ENCODE assay signal across 10 cellular contexts in genomic region chr21:37380349-37381323, GRCh38. TPM values are rescaled to one million over a fixed set of nuclear protein-coding genes. Genes with fewer than 3 reads are reported as not detected.
DNase-seq lines count a peak whose midpoint lies in the region; ATAC-seq and TF ChIP-seq lines count a peak whose summit lies in the region.
"Had no signal": no experiment of that assay in that cellular context is flagged by ENCODE, and none has a peak within 500 bp of the region (broad histone marks: within the 10 kb centered on the region; RNA-seq: fewer than 3 reads in every experiment).

No MANE protein-coding gene starts in this region.

- H3K4me3 ChIP-seq in right lobe of liver (no peak overlapping the region), A673 (ENCODE audit: low read depth, low read length, poor library complexity, severe bottlenecking) (no peak overlapping the region)

- DNase-seq in MCF 10A (ENCODE audit: unreplicated experiment): peak; percentile 17
- DNase-seq in right lobe of liver: peak; percentile 35 to 63 (median 61)
- no peak for DNase-seq in stimulated activated CD4-positive, alpha-beta T cell treated with anti-CD3 and anti-CD28 coated beads, Interleukin-1b, Interleukin-23, amount 100 ng/mL, for 48 hours
- no peak for DNase-seq in mesenteric fat pad (ENCODE audit: low spot score)
- no peak for DNase-seq in A673 (ENCODE audit: low spot score)
- DNase-seq in amniotic stem cell (lab: John Stamatoyannopoulos, UW): no peak

- no peak for TF ChIP-seq POLR2A in right lobe of liver (IDR thresholded peaks at IDR 0.05)

- POLR2A ChIA-PET in MCF 10A (lab: Yijun Ruan, JAX): interaction anchor here (0.6 to 2.9 kb wide), 9 partner anchors 10 to 123 kb away, joined by 3 to 14 read pairs (median 3); no protein-coding TSS in a partner anchor
- POLR2A ChIA-PET in A673 (lab: Charles Lee; ENCODE audit: low non-redundant PET): no interaction called here

- H3K27me3 Mint-ChIP-seq in IgD-negative memory B cell (no peaks in the 10 kb centered on the region), MCF 10A (ENCODE audit: insufficient read depth, unreplicated experiment) (no peaks in the 10 kb centered on the region)

- H3K27ac ChIP-seq in C4-2B (peak overlapping the region; percentile 50; the same call in 1 of the 2 replicates), right lobe of liver (no peak overlapping the region), A673 (ENCODE audit: low read depth, low read length, poor library complexity, severe bottlenecking) (no peak overlapping the region)
- H3K27ac ChIP-seq: RWPE1 had no signal

- peak overlapping the region in 1 of 3 donors; percentile 33 for H3K27ac Mint-ChIP-seq in IgD-negative memory B cell
- H3K27ac Mint-ChIP-seq in MCF 10A (ENCODE audit: low read depth, unreplicated experiment): peak overlapping the region; percentile 63
- H3K27ac Mint-ChIP-seq: activated T-helper 2 cell treated with anti-CD3 and anti-CD28 coated beads, Interferon-gamma antibody, Interleukin-2, Interleukin-4, amounts not matched to agents 10 μg/mL and 5 μg/mL and 100 μg/mL, durations not matched to agents 14 hours and 24 hours and 36 hours had no signal

- H3K36me3 ChIP-seq in right lobe of liver (no peaks in the 10 kb centered on the region), A673 (ENCODE audit: insufficient read depth, low read length, poor library complexity, severe bottlenecking) (peaks cover 4% of the 10 kb centered on the region)

- H3K4me1 Mint-ChIP-seq in IgD-negative memory B cell (peaks cover 67 to 75% (median 73%) of the 10 kb centered on the region in 3 donors), MCF 10A (ENCODE audit: insufficient read depth, unreplicated experiment) (peaks cover 42% of the 10 kb centered on the region)

- intact Hi-C loops in MCF 10A (cut with micrococcal nuclease) (no loop called here), right lobe of liver (cut with DNase I) (no loop called here), A673 (cut with micrococcal nuclease; ENCODE audit: unreplicated experiment) (no loop called here)

- WGBS in right lobe of liver (ENCODE audit: insufficient coverage, low coverage, low lambda C conversion rate, missing lambda C conversion rate): 31% methylated on average over 8 of the region's 8 CpGs

- no peaks in the 10 kb centered on the region for H3K9me3 ChIP-seq in right lobe of liver
- no peaks in the 10 kb centered on the region for H3K9me3 ChIP-seq in A673 (ENCODE audit: low read depth, low read length, poor library complexity, severe bottlenecking)

- H3K27me3 ChIP-seq in right lobe of liver: no peaks in the 10 kb centered on the region
- H3K27me3 ChIP-seq in A673 (replicated peaks; ENCODE audit: insufficient read depth, low read depth, low read length, poor library complexity): no peaks in the 10 kb centered on the region

- CTCF ChIA-PET in MCF 10A (lab: Yijun Ruan, JAX): interaction anchor here (0.5 to 0.6 kb wide), 3 partner anchors 8 to 320 kb away, joined by 3 read pairs; no protein-coding TSS in a partner anchor
- CTCF ChIA-PET in A673 (lab: Charles Lee): no interaction called here

- H3K36me3 Mint-ChIP-seq in IgD-negative memory B cell (peaks cover 6% of the 10 kb centered on the region), MCF 10A (ENCODE audit: insufficient read depth, unreplicated experiment) (peaks cover 2% of the 10 kb centered on the region)

- ATAC-seq in right lobe of liver: peak; percentile 58 to 71 (median 65)

- TF ChIP-seq CTCF in C4-2B (conservative IDR thresholded peaks at IDR 0.05): no peak
- no peak for TF ChIP-seq CTCF in MCF 10A (IDR thresholded peaks at IDR 0.05; ENCODE audit: unreplicated experiment)
- no peak for TF ChIP-seq CTCF in right lobe of liver (IDR thresholded peaks at IDR 0.05)
- no peak for TF ChIP-seq CTCF in A673 (conservative IDR thresholded peaks at IDR 0.05; ENCODE audit: low read depth, low read length)

- H3K9me3 Mint-ChIP-seq in IgD-negative memory B cell (peaks cover 0 to 4% (median 0%) of the 10 kb centered on the region in 3 donors), MCF 10A (ENCODE audit: unreplicated experiment) (peaks cover 7% of the 10 kb centered on the region)

- no TSS peak for BruUV-seq in MCF 10A (replicated peaks; lab: Mats Ljungman, UMichigan)
- no TSS peak for BruUV-seq in A673 (replicated peaks; lab: Mats Ljungman, UMichigan)

- peak overlapping the region in 3 of 4 donors; percentile 1 to 83 (median 51) for H3K4me3 Mint-ChIP-seq in IgD-negative memory B cell
- no peak overlapping the region for H3K4me3 Mint-ChIP-seq in MCF 10A (ENCODE audit: unreplicated experiment)

- peaks cover 0 to 44% (median 13%) of the 10 kb centered on the region in 4 donors for H3K4me1 ChIP-seq in right lobe of liver
- H3K4me1 ChIP-seq in A673 (ENCODE audit: insufficient read depth, low read length, poor library complexity, severe bottlenecking): peaks cover 19% of the 10 kb centered on the region

RNA-seq across cellular contexts. Expression of gene DYRK1A, which starts 14.1 kb away (rescaled TPM):
- polyA plus RNA-seq in IgD-negative memory B cell: 4.3 TPM
- total RNA-seq in MCF 10A (2022) (58.6 and 63.1 TPM in 2 replicates), right lobe of liver (10 to 100 TPM; 20.6 to 32.5 (median 25.7) TPM), mesenteric fat pad (48.8 TPM), A673 (2021) (66.4 and 70.5 TPM in 2 replicates)

Comparison
In these comparisons a context has a peak if more than half of its experiments do, and no peak if none do; other contexts are left out.
1. DNase-seq: peak in MCF 10A (single experiment) and right lobe of liver (3 of 3); none in stimulated activated CD4-positive, alpha-beta T cell treated with anti-CD3 and anti-CD28 coated beads, Interleukin-1b, Interleukin-23, amount 100 ng/mL, for 48 hours (single experiment), mesenteric fat pad (single experiment), A673 (single experiment) and amniotic stem cell (single experiment).